7 cellular contexts compared by ENCODE assay signal in genomic region chr6:21588812-21589811, GRCh38. TPM values are rescaled to one million over a fixed set of nuclear protein-coding genes. Genes with fewer than 3 reads are reported as not detected.
A peak's percentile ranks its signal among the peaks of the same experiment; 100 is the strongest.
DNase-seq lines count a peak whose midpoint lies in the region; ATAC-seq lines count a peak whose summit lies in the region.

No MANE protein-coding gene starts in this region.

- no peaks in the 10 kb centered on the region for H3K27me3 ChIP-seq in right cardiac atrium (ENCODE audit: control insufficient read depth, insufficient read depth)
- H3K27me3 ChIP-seq in rectal smooth muscle tissue (ENCODE audit: control insufficient read depth, insufficient read depth, low read length): no peaks in the 10 kb centered on the region

- H3K9me3 ChIP-seq in right cardiac atrium (ENCODE audit: control insufficient read depth, low read length): no peaks in the 10 kb centered on the region

- H3K27ac ChIP-seq in angular gyrus (ENCODE audit: low read depth, low read length) (peak overlapping the region; percentile 84), right cardiac atrium (ENCODE audit: low read length) (peak overlapping the region; percentile 84), rectal smooth muscle tissue (ENCODE audit: low read depth, low read length) (peak overlapping the region; percentile 69)

- H3K9ac ChIP-seq in rectal smooth muscle tissue (ENCODE audit: low read length): peak overlapping the region; percentile 56

- H3K4me1 ChIP-seq in right cardiac atrium (ENCODE audit: control insufficient read depth, insufficient read depth, low read length) (no peaks in the 10 kb centered on the region), rectal smooth muscle tissue (ENCODE audit: control insufficient read depth, insufficient read depth, low read length) (peaks cover 3% of the 10 kb centered on the region)

- DNase-seq in NCI-H146 (lab: John Stamatoyannopoulos, UW) (peak; percentile 89), T-helper 1 cell (peak in 4 of 5 donors; percentile 45 to 74 (median 60)), right cardiac atrium (peak; percentile 87 to 95 (median 95))

- ATAC-seq in GM18498 (IDR thresholded peaks at IDR 0.05; ENCODE audit: unreplicated experiment): peak; percentile 31
- peak; percentile 28 for ATAC-seq in HG02852 (IDR thresholded peaks at IDR 0.05; ENCODE audit: unreplicated experiment)
- ATAC-seq in right cardiac atrium: peak; percentile 67 to 72

- intact Hi-C loops in right cardiac atrium (cut with DNase I): loop anchor here (5.0 to 10.0 kb wide), 7 partner anchors 244 to 1027 kb away; no protein-coding TSS in a partner anchor

- WGBS in right cardiac atrium: under 1% methylated on average over 42 of the region's 42 CpGs

- H3K4me3 ChIP-seq in right cardiac atrium (ENCODE audit: low read length) (peak overlapping the region; percentile 58), rectal smooth muscle tissue (ENCODE audit: low read length) (peak overlapping the region; percentile 93)

- no peaks in the 10 kb centered on the region for H3K36me3 ChIP-seq in rectal smooth muscle tissue (ENCODE audit: control insufficient read depth, insufficient read depth, low read length)

RNA-seq across cellular contexts. Expression of gene SOX4, which starts 4.4 kb away (rescaled TPM):
- 1 to 10 TPM; 4.8 to 8.7 (median 6.6) TPM for total RNA-seq in right cardiac atrium
- 2.9 TPM for polyA plus RNA-seq in right cardiac atrium

Comparison
In these comparisons a context has a peak if more than half of its experiments do, and no peak if none do; other contexts are left out.
1. Peak in every context shown above with its lines: DNase-seq, ATAC-seq, H3K4me3 ChIP-seq and H3K27ac ChIP-seq.